ENCODE assay signal across 1 cellular context in genomic region chr12:123091756-123092155, GRCh38.
TF ChIP-seq lines count a peak whose summit lies in the region.

No MANE protein-coding gene starts in this region.

TF ChIP-seq in IMR-90, 13 proteins besides CTCF, POLR2A, EP300 and RAD21:
- TF ChIP-seq ELK1 (IDR thresholded peaks at IDR 0.05; ENCODE audit: borderline replicate concordance, low read depth, low read length): no peak
- no peak for TF ChIP-seq CHD1 (IDR thresholded peaks at IDR 0.05; ENCODE audit: low read depth, low read length)
- TF ChIP-seq SMC3 (IDR thresholded peaks at IDR 0.05; ENCODE audit: low read depth, low read length): no peak
- TF ChIP-seq NFE2L2 (IDR thresholded peaks at IDR 0.05; ENCODE audit: low read depth, low read length): no peak
- no peak for TF ChIP-seq RCOR1 (IDR thresholded peaks at IDR 0.05; ENCODE audit: insufficient replicate concordance, low read length)
- no peak for TF ChIP-seq BHLHE40 (IDR thresholded peaks at IDR 0.05; ENCODE audit: low read depth, low read length)
- no peak for TF ChIP-seq MXI1 (IDR thresholded peaks at IDR 0.05; ENCODE audit: borderline replicate concordance, low read depth, low read length)
- no peak for TF ChIP-seq MAZ (IDR thresholded peaks at IDR 0.05; ENCODE audit: borderline replicate concordance, low read depth, low read length)
- TF ChIP-seq MAFK (IDR thresholded peaks at IDR 0.05; ENCODE audit: low read depth, low read length): no peak
- no peak for TF ChIP-seq FOS (IDR thresholded peaks at IDR 0.05; ENCODE audit: low read depth, low read length)
